Comparison of ENCODE assay signal across 9 cellular contexts in genomic region chr1:226664413-226665101, GRCh38.
DNase-seq lines count a peak whose midpoint lies in the region; ATAC-seq and TF ChIP-seq lines count a peak whose summit lies in the region.
"Had no signal": no experiment of that assay in that cellular context is flagged by ENCODE, and none has a peak within 500 bp of the region (broad histone marks: within the 10 kb centered on the region; RNA-seq: fewer than 3 reads in every experiment).

No MANE protein-coding gene starts in this region.

- H3K36me3 Mint-ChIP-seq in activated T-helper 17 cell treated with anti-CD3 and anti-CD28 coated beads, Interleukin-2, amount 50 U/mL, for 72 hours (ENCODE audit: low read depth) = peaks cover 18% of the 10 kb centered on the region

- no peak for TF ChIP-seq CTCF in left ventricle myocardium inferior (IDR thresholded peaks at IDR 0.05; ENCODE audit: borderline replicate concordance)
- no peak for TF ChIP-seq CTCF in gastrocnemius medialis (IDR thresholded peaks at IDR 0.05 in 4 of 5, conservative IDR thresholded peaks at IDR 0.05 in 1 of 5)

- H3K4me3 ChIP-seq in left ventricle myocardium inferior (peak overlapping the region; percentile 33), gastrocnemius medialis (peak overlapping the region in 3 of 4 donors; percentile 1 to 8 (median 6)), H7 (ENCODE audit: insufficient read depth, low read depth, low read length) (no peak overlapping the region)

- H3K9me3 Mint-ChIP-seq in activated T-helper 17 cell treated with anti-CD3 and anti-CD28 coated beads, Interleukin-2, amount 50 U/mL, for 72 hours = no peaks in the 10 kb centered on the region
- H3K9me3 Mint-ChIP-seq: activated CD4-positive, alpha-beta T cell treated with anti-CD3 and anti-CD28 coated beads, Interleukin-2, amount 10 ng/mL, durations not matched to agents 24 days and 14 days had no signal

- ATAC-seq in activated T-helper 17 cell treated with anti-CD3 and anti-CD28 coated beads, Interleukin-2, amount 50 U/mL, for 72 hours (replicated peaks) = no peak
- ATAC-seq in gastrocnemius medialis (peak; percentile 21 to 32), HG02938 (IDR thresholded peaks at IDR 0.05; ENCODE audit: unreplicated experiment) (no peak), GM18502 (IDR thresholded peaks at IDR 0.05; ENCODE audit: poor library complexity, unreplicated experiment) (no peak)

- no peaks in the 10 kb centered on the region for H3K27me3 Mint-ChIP-seq in activated T-helper 17 cell treated with anti-CD3 and anti-CD28 coated beads, Interleukin-2, amount 50 U/mL, for 72 hours
- H3K27me3 Mint-ChIP-seq: activated CD4-positive, alpha-beta T cell treated with anti-CD3 and anti-CD28 coated beads, Interleukin-2, amount 10 ng/mL, durations not matched to agents 24 days and 14 days had no signal

- H3K9me3 ChIP-seq in left ventricle myocardium inferior (replicated peaks) (no peaks in the 10 kb centered on the region), gastrocnemius medialis (no peaks in the 10 kb centered on the region)

- H3K27ac ChIP-seq in left ventricle myocardium inferior (replicated peaks) (no peak overlapping the region), gastrocnemius medialis (no peak overlapping the region)

- in situ Hi-C loops in gastrocnemius medialis (cut with MboI; ENCODE audit: low sequenced_read_pairs in 4 of 4) = no loop called here

- H3K36me3 ChIP-seq in left ventricle myocardium inferior = no peaks in the 10 kb centered on the region
- no peaks in the 10 kb centered on the region for H3K36me3 ChIP-seq in gastrocnemius medialis
- H3K36me3 ChIP-seq in H7 (replicated peaks; ENCODE audit: control insufficient read depth, insufficient read depth, low read length) = no peaks in the 10 kb centered on the region

- intact Hi-C loops in left ventricle myocardium inferior (cut with micrococcal nuclease) = no loop called here
- intact Hi-C loops in gastrocnemius medialis (cut with DNase I; ENCODE audit: low total_unique reads) = loop anchor here (10.0 kb wide), 1 partner anchor 280 kb away; the partner anchor contains the start of gene COQ8A

- H3K4me3 Mint-ChIP-seq in activated T-helper 17 cell treated with anti-CD3 and anti-CD28 coated beads, Interleukin-2, amount 50 U/mL, for 72 hours = peak overlapping the region; percentile 76

- H3K27ac Mint-ChIP-seq in activated T-helper 17 cell treated with anti-CD3 and anti-CD28 coated beads, Interleukin-2, amount 50 U/mL, for 72 hours = peak overlapping the region; percentile 89

- DNase-seq in EH (ENCODE audit: low read depth) = peak; percentile 95
- peak; percentile 46 for DNase-seq in left ventricle myocardium inferior
- DNase-seq in gastrocnemius medialis = peak; percentile 48 to 66
- DNase-seq in T-helper 2 cell = no peak
- no peak for DNase-seq in H7
- DNase-seq: activated CD4-positive, alpha-beta T cell treated with anti-CD3 and anti-CD28 coated beads, Interleukin-2, amount 10 ng/mL, durations not matched to agents 24 days and 14 days had no signal

- no peaks in the 10 kb centered on the region for H3K4me1 ChIP-seq in left ventricle myocardium inferior
- H3K4me1 ChIP-seq in gastrocnemius medialis = peaks cover 79 to 95% of the 10 kb centered on the region in 2 donors

- TF ChIP-seq POLR2A in gastrocnemius medialis (IDR thresholded peaks at IDR 0.05) = peak; percentile 28 to 54

- no peaks in the 10 kb centered on the region for H3K27me3 ChIP-seq in left ventricle myocardium inferior (ENCODE audit: low read depth)
- H3K27me3 ChIP-seq in gastrocnemius medialis = no peaks in the 10 kb centered on the region
- no peaks in the 10 kb centered on the region for H3K27me3 ChIP-seq in H7 (ENCODE audit: control insufficient read depth, insufficient read depth, low read length)

- peaks cover 73% of the 10 kb centered on the region for H3K4me1 Mint-ChIP-seq in activated T-helper 17 cell treated with anti-CD3 and anti-CD28 coated beads, Interleukin-2, amount 50 U/mL, for 72 hours

Comparison
In these comparisons a context has a peak if more than half of its experiments do, and no peak if none do; other contexts are left out.
1. DNase-seq: peak in EH (single experiment), left ventricle myocardium inferior (single experiment) and gastrocnemius medialis (2 of 2); none in T-helper 2 cell (0 of 5) and H7 (single experiment).
2. ATAC-seq: peak in gastrocnemius medialis (2 of 2); none in activated T-helper 17 cell treated with anti-CD3 and anti-CD28 coated beads, Interleukin-2, amount 50 U/mL, for 72 hours (single experiment), HG02938 (single experiment) and GM18502 (single experiment).